ENCODE assay signal across 13 cellular contexts in the genomic region with DNA sequence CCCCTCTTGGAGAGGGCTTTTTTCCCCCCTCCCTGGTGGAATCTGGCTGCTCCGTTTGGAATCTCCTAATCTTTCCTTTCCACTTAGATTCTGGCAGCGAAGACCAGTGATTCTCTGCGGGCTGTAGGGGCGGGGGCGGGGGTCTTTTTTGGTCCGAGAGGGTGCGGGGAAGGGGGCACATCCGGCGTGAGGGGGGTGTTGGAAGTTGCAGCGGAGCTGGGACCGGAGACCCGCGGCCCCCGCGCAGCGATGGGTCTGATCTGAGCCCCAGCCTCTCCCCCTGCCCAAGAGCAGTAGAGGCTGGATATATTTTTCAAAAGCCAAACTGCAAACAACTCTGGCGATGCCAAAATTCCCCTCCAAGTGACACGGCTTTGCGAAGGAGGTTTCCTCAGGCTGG. TPM values are rescaled to one million over a fixed set of nuclear protein-coding genes. Genes with fewer than 3 reads are reported as not detected.
DNase-seq lines count a peak whose midpoint lies in the region; ATAC-seq and TF ChIP-seq lines count a peak whose summit lies in the region.
"Had no signal": no experiment of that assay in that cellular context is flagged by ENCODE, and none has a peak within 500 bp of the region (broad histone marks: within the 10 kb centered on the region; RNA-seq: fewer than 3 reads in every experiment).

No MANE protein-coding gene starts in this region.

- H3K9me3 ChIP-seq in WERI-Rb-1 (ENCODE audit: severe bottlenecking) (no peaks in the 10 kb centered on the region), right atrium auricular region (no peaks in the 10 kb centered on the region), psoas muscle (no peaks in the 10 kb centered on the region)
- H3K9me3 ChIP-seq: left lung had no signal

- DNase-seq in D341Med (ENCODE audit: low spot score) = peak; percentile 33
- DNase-seq in WERI-Rb-1 = peak; percentile 11
- DNase-seq in right atrium auricular region (ENCODE audit: low spot score) = no peak
- peak in 1 of 2 donors; percentile 23 for DNase-seq in psoas muscle
- DNase-seq in HT-29 (ENCODE audit: low spot score) = no peak
- no peak for DNase-seq in NCI-H1694 (lab: John Stamatoyannopoulos, UW)
- no peak for DNase-seq in DMS79 (lab: John Stamatoyannopoulos, UW)
- no peak for DNase-seq in germinal center (ENCODE audit: low spot score)
- DNase-seq: activated T-cell treated with anti-CD3 and anti-CD28 coated beads, Interleukin-2, amount 50 U/mL, for 1 hour; CD4-positive, CD25-positive, alpha-beta regulatory T cell; stimulated activated CD4-positive, alpha-beta T cell treated with anti-CD3 and anti-CD28 coated beads, Interleukin-4, amount 100 ng/mL, for 4 hours had no signal

- H3K36me3 ChIP-seq in WERI-Rb-1 (no peaks in the 10 kb centered on the region), right atrium auricular region (no peaks in the 10 kb centered on the region), psoas muscle (ENCODE audit: insufficient read depth in 1 of 2, low read depth in 1 of 2) (no peaks in the 10 kb centered on the region)
- H3K36me3 ChIP-seq: left lung had no signal

- no peaks in the 10 kb centered on the region for H3K27me3 ChIP-seq in WERI-Rb-1 (ENCODE audit: insufficient read depth, low read depth, severe bottlenecking)
- H3K27me3 ChIP-seq in right atrium auricular region = no peaks in the 10 kb centered on the region
- H3K27me3 ChIP-seq in psoas muscle (ENCODE audit: insufficient read depth in 3 of 3, low read length in 2 of 3) = peaks cover 0 to 39% (median 10%) of the 10 kb centered on the region in 3 donors

- no peak for ATAC-seq in psoas muscle

- H3K27ac ChIP-seq in WERI-Rb-1 (no peak overlapping the region), right atrium auricular region (no peak overlapping the region), psoas muscle (no peak overlapping the region)
- H3K27ac ChIP-seq: left lung had no signal

- H3K4me1 ChIP-seq in right atrium auricular region (peaks cover 0 to 24% of the 10 kb centered on the region in 2 donors), psoas muscle (no peaks in the 10 kb centered on the region)

- intact Hi-C loops in psoas muscle (cut with DNase I) = no loop called here

- TF ChIP-seq CTCF in WERI-Rb-1 (IDR thresholded peaks at IDR 0.05; ENCODE audit: low read depth, low read length) (no peak), right atrium auricular region (IDR thresholded peaks at IDR 0.05) (no peak), psoas muscle (IDR thresholded peaks at IDR 0.05) (no peak)

- WGBS in psoas muscle, 3 donors = 0 to 2% (median 0%) methylated on average over 19 of the region's 19 CpGs

- H3K4me3 ChIP-seq in WERI-Rb-1 (ENCODE audit: low read depth, low read length) (peak overlapping the region; percentile 82), right atrium auricular region (peak overlapping the region; percentile 36 to 51), psoas muscle (peak overlapping the region; percentile 27)
- H3K4me3 ChIP-seq: left lung had no signal

RNA-seq across cellular contexts. Expression of gene GRID2, which starts 0.3 kb away (rescaled TPM):
- total RNA-seq in right atrium auricular region (under 1 TPM in 1 of 2 donors, not detected in 1; 0.16 TPM), psoas muscle (not detected)
- polyA plus RNA-seq in psoas muscle = not detected
- total RNA-seq in HT-29 (2014; rRNA removed; shearing (Covaris generic)) = not detected in 2 replicates
- total RNA-seq: CD4-positive, CD25-positive, alpha-beta regulatory T cell; dermis microvascular lymphatic vessel endothelial cell had no signal
- polyA plus RNA-seq: CD4-positive, CD25-positive, alpha-beta regulatory T cell had no signal

Comparison
In these comparisons a context has a peak if more than half of its experiments do, and no peak if none do; other contexts are left out.
1. DNase-seq: peak in D341Med (single experiment) and WERI-Rb-1 (single experiment); none in right atrium auricular region (single experiment), HT-29 (single experiment), NCI-H1694 (single experiment), DMS79 (single experiment) and germinal center (single experiment).
2. H3K4me3 ChIP-seq: peak in every context shown above with its lines; median percentile 82 in WERI-Rb-1; 44 in right atrium auricular region; 27 in psoas muscle.